In the genomic region with DNA sequence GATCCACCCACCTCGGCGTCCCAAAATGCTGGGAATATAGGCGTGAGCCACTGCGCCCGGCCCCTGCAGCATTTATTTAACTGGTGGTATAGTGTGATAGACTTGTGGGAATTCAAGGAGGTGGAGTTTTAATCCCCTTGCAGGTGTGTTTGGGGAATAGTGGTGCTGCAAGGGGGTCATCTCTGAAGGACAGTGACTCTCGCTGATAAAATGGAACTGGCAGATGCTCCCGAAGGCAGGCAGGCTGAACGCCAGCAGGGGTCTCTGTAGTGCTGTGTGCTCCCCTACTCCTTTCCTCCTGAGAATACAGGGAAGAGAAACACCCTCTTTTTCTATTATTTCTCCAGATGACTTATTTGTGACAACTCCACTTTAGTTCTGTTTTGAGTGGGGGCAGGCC, we compare ENCODE assay signal across 1 cellular context.
TF ChIP-seq lines count a peak whose summit lies in the region.

No MANE protein-coding gene starts in this region.

TF ChIP-seq in IMR-90, 13 proteins besides CTCF, POLR2A, EP300 and RAD21:
- TF ChIP-seq FOS (IDR thresholded peaks at IDR 0.05; ENCODE audit: low read depth, low read length), result no peak
- TF ChIP-seq RCOR1 (IDR thresholded peaks at IDR 0.05; ENCODE audit: insufficient replicate concordance, low read length), result no peak
- no peak for TF ChIP-seq BHLHE40 (IDR thresholded peaks at IDR 0.05; ENCODE audit: low read depth, low read length)
- no peak for TF ChIP-seq MXI1 (IDR thresholded peaks at IDR 0.05; ENCODE audit: borderline replicate concordance, low read depth, low read length)
- no peak for TF ChIP-seq CEBPB (IDR thresholded peaks at IDR 0.05; ENCODE audit: low read depth, low read length)
- no peak for TF ChIP-seq SMC3 (IDR thresholded peaks at IDR 0.05; ENCODE audit: low read depth, low read length)
- TF ChIP-seq MAZ (IDR thresholded peaks at IDR 0.05; ENCODE audit: borderline replicate concordance, low read depth, low read length), result no peak
- TF ChIP-seq RFX5 (IDR thresholded peaks at IDR 0.05; ENCODE audit: low read depth, low read length), result no peak
- no peak for TF ChIP-seq MAFK (IDR thresholded peaks at IDR 0.05; ENCODE audit: low read depth, low read length)
- no peak for TF ChIP-seq NFE2L2 (IDR thresholded peaks at IDR 0.05; ENCODE audit: low read depth, low read length)
- no peak for TF ChIP-seq CHD1 (IDR thresholded peaks at IDR 0.05; ENCODE audit: low read depth, low read length)
- TF ChIP-seq, protein P1, sequence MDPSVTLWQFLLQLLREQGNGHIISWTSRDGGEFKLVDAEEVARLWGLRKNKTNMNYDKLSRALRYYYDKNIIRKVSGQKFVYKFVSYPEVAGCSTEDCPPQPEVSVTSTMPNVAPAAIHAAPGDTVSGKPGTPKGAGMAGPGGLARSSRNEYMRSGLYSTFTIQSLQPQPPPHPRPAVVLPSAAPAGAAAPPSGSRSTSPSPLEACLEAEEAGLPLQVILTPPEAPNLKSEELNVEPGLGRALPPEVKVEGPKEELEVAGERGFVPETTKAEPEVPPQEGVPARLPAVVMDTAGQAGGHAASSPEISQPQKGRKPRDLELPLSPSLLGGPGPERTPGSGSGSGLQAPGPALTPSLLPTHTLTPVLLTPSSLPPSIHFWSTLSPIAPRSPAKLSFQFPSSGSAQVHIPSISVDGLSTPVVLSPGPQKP (IDR thresholded peaks at IDR 0.05; ENCODE audit: borderline replicate concordance, low read depth, low read length), result no peak
- TF ChIP-seq, protein P2, sequence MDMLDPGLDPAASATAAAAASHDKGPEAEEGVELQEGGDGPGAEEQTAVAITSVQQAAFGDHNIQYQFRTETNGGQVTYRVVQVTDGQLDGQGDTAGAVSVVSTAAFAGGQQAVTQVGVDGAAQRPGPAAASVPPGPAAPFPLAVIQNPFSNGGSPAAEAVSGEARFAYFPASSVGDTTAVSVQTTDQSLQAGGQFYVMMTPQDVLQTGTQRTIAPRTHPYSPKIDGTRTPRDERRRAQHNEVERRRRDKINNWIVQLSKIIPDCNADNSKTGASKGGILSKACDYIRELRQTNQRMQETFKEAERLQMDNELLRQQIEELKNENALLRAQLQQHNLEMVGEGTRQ (IDR thresholded peaks at IDR 0.05; ENCODE audit: low read depth, low read length), result no peak
